In the genomic region with DNA sequence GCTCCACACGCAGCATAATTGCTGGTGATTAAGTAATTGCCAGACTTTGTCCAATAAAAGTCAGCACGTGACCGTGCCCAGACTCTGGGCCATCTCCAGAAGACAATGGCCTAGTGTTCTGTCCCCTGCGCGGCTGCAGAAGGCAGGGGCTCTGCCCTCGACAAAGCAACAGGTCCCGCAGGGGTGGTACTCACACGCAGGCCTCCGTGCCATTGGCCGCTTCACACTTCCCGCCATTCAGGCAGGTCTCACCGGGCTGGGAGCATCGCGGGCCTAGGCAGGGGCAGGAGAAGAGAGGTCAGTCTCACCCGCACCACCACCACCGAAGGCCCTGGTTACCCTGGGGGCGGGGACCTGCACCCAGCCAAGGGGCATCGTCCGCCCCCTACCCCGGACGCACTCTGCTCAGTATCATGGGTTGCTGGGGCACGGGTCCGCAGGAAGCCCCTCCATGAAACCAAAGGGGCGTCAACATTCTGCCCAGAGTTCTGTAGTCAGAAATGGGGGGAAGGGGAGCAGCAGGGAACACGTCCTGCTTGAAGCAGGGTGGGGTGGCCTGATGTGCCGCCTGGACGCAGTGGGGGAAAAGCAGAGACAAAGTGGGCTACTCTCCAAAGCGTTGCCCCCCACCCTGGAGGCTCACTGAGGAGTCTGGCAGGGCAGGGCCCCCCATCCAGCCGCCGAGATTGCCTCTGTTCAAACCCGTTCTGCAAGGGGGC, we compare ENCODE assay signal across 1 cellular context.
TF ChIP-seq lines count a peak whose summit lies in the region.

No MANE protein-coding gene starts in this region.

TF ChIP-seq in H1, 55 proteins besides CTCF, POLR2A, EP300 and RAD21 (continued from another document):
- no peak for TF ChIP-seq JUND (IDR thresholded peaks at IDR 0.05; ENCODE audit: low read length)
